Comparison of ENCODE assay signal across 1 cellular context in genomic region chr14:24954037-24954696, GRCh38.
TF ChIP-seq lines count a peak whose summit lies in the region.

No MANE protein-coding gene starts in this region.

TF ChIP-seq in K562, 482 proteins besides CTCF, POLR2A, EP300 and RAD21 (continued from another document):
- TF ChIP-seq ZNF407 (IDR thresholded peaks at IDR 0.05; ENCODE audit: low read depth): no peak
- TF ChIP-seq WHSC1 (IDR thresholded peaks at IDR 0.05; ENCODE audit: low read length): no peak
- TF ChIP-seq SMAD4 (CRISPR knock-in tag; conservative IDR thresholded peaks at IDR 0.05): no peak
- TF ChIP-seq MEIS2 (IDR thresholded peaks at IDR 0.05; ENCODE audit: partially characterized antibody): peak; percentile 56
- no peak for TF ChIP-seq ZKSCAN3 (CRISPR knock-in tag; IDR thresholded peaks at IDR 0.05)
- no peak for TF ChIP-seq PBX2 (CRISPR knock-in tag; IDR thresholded peaks at IDR 0.05; ENCODE audit: low read depth)
- 0 out of 2 replicates have a peak, but pooled peaks have one; percentile 16 for TF ChIP-seq PBX2 (tag; conservative IDR thresholded peaks at IDR 0.05; ENCODE audit: low read depth)
- TF ChIP-seq SMARCA4 (IDR thresholded peaks at IDR 0.05): no peak
- TF ChIP-seq CEBPG (CRISPR knock-in tag; IDR thresholded peaks at IDR 0.05): no peak
- no peak for TF ChIP-seq CEBPG (tag; conservative IDR thresholded peaks at IDR 0.05 in 1 of 2, IDR thresholded peaks at IDR 0.05 in 1 of 2)
- no peak for TF ChIP-seq ZNF668 (CRISPR knock-in tag; IDR thresholded peaks at IDR 0.05)
- no peak for TF ChIP-seq PTRF (tag; IDR thresholded peaks at IDR 0.05)
- no peak for TF ChIP-seq ARID1B (IDR thresholded peaks at IDR 0.05)
- TF ChIP-seq NCOA2 (IDR thresholded peaks at IDR 0.05; ENCODE audit: partially characterized antibody in 2 of 2): no peak
- no peak for TF ChIP-seq ZNF274 (IDR thresholded peaks at IDR 0.05; ENCODE audit: borderline replicate concordance, low read depth, low read length)
- TF ChIP-seq SRSF3 (IDR thresholded peaks at IDR 0.05; ENCODE audit: insufficient read depth, low read length): no peak
